Comparison of ENCODE assay signal across 8 cellular contexts in the genomic region with DNA sequence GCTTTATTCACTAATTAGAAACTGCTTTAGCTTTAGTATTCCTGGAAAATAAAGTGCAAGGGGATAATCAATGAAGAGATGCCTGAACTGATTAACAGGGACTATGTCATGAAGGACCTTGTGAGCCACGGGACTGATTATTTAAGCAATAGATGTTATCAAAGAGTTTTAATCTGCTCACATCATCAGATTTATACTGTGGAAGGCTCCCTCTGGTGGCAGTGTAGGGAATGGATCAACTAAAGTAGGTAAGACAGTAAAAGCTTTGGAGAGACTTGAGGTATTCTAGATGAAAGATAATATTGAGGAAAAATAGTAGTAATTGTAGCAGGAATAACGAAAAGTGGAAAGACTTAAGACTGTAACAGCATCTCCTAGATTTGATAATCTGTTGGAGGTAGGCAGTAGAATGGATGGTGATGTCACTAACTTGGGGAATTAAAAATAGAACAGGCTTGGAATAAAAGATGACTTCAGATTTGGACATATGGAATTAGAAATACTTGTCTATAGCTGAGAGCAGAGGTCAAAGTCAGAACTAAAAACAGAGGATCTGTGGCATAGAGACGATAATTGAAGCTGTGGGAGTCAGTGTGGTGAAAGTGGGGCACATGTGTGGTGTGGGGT.
DNase-seq lines count a peak whose midpoint lies in the region; ATAC-seq, FAIRE-seq and TF ChIP-seq lines count a peak whose summit lies in the region.

No MANE protein-coding gene starts in this region.

- H3K4me3 ChIP-seq in foreskin fibroblast (ENCODE audit: low read depth in 1 of 2, low read length in 2 of 2), result no peak overlapping the region

- TF ChIP-seq CTCF in D721Med (IDR thresholded peaks at IDR 0.05; ENCODE audit: insufficient read depth, missing control alignments) (peak; percentile 82), foreskin fibroblast (IDR thresholded peaks at IDR 0.05; ENCODE audit: low read depth, low read length) (peak; percentile 71)

- FAIRE-seq in D721Med (lab: Jason Lieb, UNC), result no peak

- peak; percentile 67 for ATAC-seq in GM18870 (IDR thresholded peaks at IDR 0.05; ENCODE audit: unreplicated experiment)
- ATAC-seq in GM21381 (IDR thresholded peaks at IDR 0.05; ENCODE audit: unreplicated experiment), result no peak

- DNase-seq in D721Med (ENCODE audit: insufficient read length, low spot score) (no peak), LHCN-M2 (ENCODE audit: low read depth) (peak; percentile 17), T1000 (lab: John Stamatoyannopoulos, UW) (peak; percentile 7), foreskin fibroblast (peak; percentile 3 to 40), smooth muscle cell of the brain vasculature (ENCODE audit: low read depth, low spot score) (peak; percentile 9), GDM1 (lab: John Stamatoyannopoulos, UW) (no peak)

Comparison
In these comparisons a context has a peak if more than half of its experiments do, and no peak if none do; other contexts are left out.
1. DNase-seq: peak in LHCN-M2 (single experiment), T1000 (single experiment), foreskin fibroblast (2 of 2) and smooth muscle cell of the brain vasculature (single experiment); none in D721Med (single experiment) and GDM1 (single experiment).